21 cellular contexts compared by ENCODE assay signal in genomic region chr5:180399391-180399790, GRCh38. TPM values are rescaled to one million over a fixed set of nuclear protein-coding genes. Genes with fewer than 3 reads are reported as not detected.
A peak's percentile ranks its signal among the peaks of the same experiment; 100 is the strongest.
DNase-seq lines count a peak whose midpoint lies in the region; ATAC-seq, FAIRE-seq and TF ChIP-seq lines count a peak whose summit lies in the region.
"Had no signal": no experiment of that assay in that cellular context is flagged by ENCODE, and none has a peak within 500 bp of the region (broad histone marks: within the 10 kb centered on the region; RNA-seq: fewer than 3 reads in every experiment).

No MANE protein-coding gene starts in this region.

- no peak overlapping the region for H3K4me3 Mint-ChIP-seq in CD8-positive, alpha-beta memory T cell
- H3K4me3 Mint-ChIP-seq: B cell; CD4-positive, CD25-positive, alpha-beta regulatory T cell had no signal

- no peaks in the 10 kb centered on the region for H3K36me3 Mint-ChIP-seq in CD8-positive, alpha-beta memory T cell
- H3K36me3 Mint-ChIP-seq: CD4-positive, CD25-positive, alpha-beta regulatory T cell had no signal

- H3K9me3 ChIP-seq in K562 (replicated peaks; ENCODE audit: control insufficient read depth, insufficient read depth, low read depth, low read length) (no peaks in the 10 kb centered on the region), upper lobe of right lung (no peaks in the 10 kb centered on the region), left lung (peaks cover 0 to 3% of the 10 kb centered on the region in 2 donors)
- H3K9me3 ChIP-seq in CD8-positive, alpha-beta memory T cell (ENCODE audit: low read length) = no peaks in the 10 kb centered on the region
- H3K9me3 ChIP-seq: HAP-1 had no signal

- H3K4me1 Mint-ChIP-seq in CD8-positive, alpha-beta memory T cell = no peaks in the 10 kb centered on the region
- H3K4me1 Mint-ChIP-seq: B cell; CD4-positive, CD25-positive, alpha-beta regulatory T cell had no signal

- H3K79me2 ChIP-seq in K562 (ENCODE audit: control insufficient read depth, insufficient read depth, low read length) = no peaks in the 10 kb centered on the region

- no peak for TF ChIP-seq POLR2A in K562 (conservative IDR thresholded peaks at IDR 0.05)

- ATAC-seq in K562 (peak; percentile 48), upper lobe of right lung (no peak), left lung (no peak)

- CTCF ChIA-PET in K562 (lab: Yijun Ruan, JAX; ENCODE audit: low intra/inter-chr PET ratio) = no interaction called here
- CTCF ChIA-PET in CD8-positive, alpha-beta memory T cell (lab: Charles Lee) = interaction anchor here (1.8 kb wide), 1 partner anchor 9 kb away, joined by 5 read pairs; no protein-coding TSS in a partner anchor

- H3K36me3 ChIP-seq in K562 (ENCODE audit: control insufficient read depth, insufficient read depth, low read length) (no peaks in the 10 kb centered on the region), upper lobe of right lung (no peaks in the 10 kb centered on the region), left lung (no peaks in the 10 kb centered on the region)
- no peaks in the 10 kb centered on the region for H3K36me3 ChIP-seq in CD8-positive, alpha-beta memory T cell (ENCODE audit: insufficient read depth, low read length)
- H3K36me3 ChIP-seq: HAP-1 had no signal

- no peak overlapping the region for H3K4me2 ChIP-seq in K562 (ENCODE audit: insufficient read depth, low read length)

- H3K27ac ChIP-seq in K562 (ENCODE audit: extremely low read depth, low read depth, low read length) (no peak overlapping the region; the same call in 2 of the 3 replicates), upper lobe of right lung (no peak overlapping the region), left lung (no peak overlapping the region)
- no peak overlapping the region for H3K27ac ChIP-seq in CD8-positive, alpha-beta memory T cell (ENCODE audit: low read depth, low read length)

- no peaks in the 10 kb centered on the region; the same call in 1 of the 2 replicates for H4K20me1 ChIP-seq in K562 (replicated peaks; ENCODE audit: control insufficient read depth, insufficient read depth, low read length)

- POLR2A ChIA-PET in K562 (lab: Yijun Ruan, JAX) = interaction anchor here (0.8 kb wide), 1 partner anchor 75 kb away, joined by 3 read pairs; no protein-coding TSS in a partner anchor
- POLR2A ChIA-PET in CD8-positive, alpha-beta memory T cell (lab: Charles Lee) = no interaction called here

- no peak for FAIRE-seq in K562 (lab: Jason Lieb, UNC)
- FAIRE-seq: G401.6, GM12891 had no signal

- intact Hi-C loops in K562 (cut with micrococcal nuclease) (no loop called here), upper lobe of right lung (cut with DNase I) (no loop called here), left lung (cut with DNase I) (no loop called here)

- TF ChIP-seq CTCF in GM13977 (IDR thresholded peaks at IDR 0.05; ENCODE audit: extremely low read depth, insufficient read depth, missing control alignments) (no peak), K562 (IDR thresholded peaks at IDR 0.05 in 2 of 3, conservative IDR thresholded peaks at IDR 0.05 in 1 of 3; ENCODE audit: insufficient read depth in 2 of 3, low read depth in 1 of 3, low read length in 3 of 3) (no peak), upper lobe of right lung (IDR thresholded peaks at IDR 0.05) (no peak), left lung (IDR thresholded peaks at IDR 0.05) (no peak)

- no peaks in the 10 kb centered on the region for H3K9me1 ChIP-seq in K562 (ENCODE audit: control insufficient read depth, insufficient read depth, low read length)

- DNase-seq in GM13977 (ENCODE audit: low spot score) = peak; percentile 7
- peak; percentile 22 to 43 (median 28) for DNase-seq in K562 (ENCODE audit: extremely low read depth in 1 of 4, low spot score in 3 of 4)
- DNase-seq in mesenteric fat pad (ENCODE audit: low spot score) = peak; percentile 62
- DNase-seq in upper lobe of right lung = peak; percentile 51
- no peak for DNase-seq in activated CD8-positive, alpha-beta memory T cell treated with anti-CD3 and anti-CD28 coated beads, Interleukin-2, amount 50 U/mL, for 4 hours
- no peak for DNase-seq in CD8-positive, alpha-beta memory T cell
- no peak for DNase-seq in left lung
- DNase-seq: Calu3; CD4-positive, CD25-positive, alpha-beta regulatory T cell; DMS79; KBM-7; NCI-H1048; NCI-H1436 treated with DMSO at 0.1 percent for 48 hours; NCI-H2081; NCI-H748 treated with DMSO at 0.1 percent for 48 hours; RPMI8226; SIG-M5 had no signal

- H3K4me1 ChIP-seq in K562 (replicated peaks in 1 of 2; ENCODE audit: control insufficient read depth in 2 of 2, insufficient read depth in 2 of 2, low read length in 2 of 2) = no peaks in the 10 kb centered on the region; a peak in 1 of 5 replicates
- no peaks in the 10 kb centered on the region for H3K4me1 ChIP-seq in upper lobe of right lung
- H3K4me1 ChIP-seq in CD8-positive, alpha-beta memory T cell (ENCODE audit: insufficient read depth, low read length) = no peaks in the 10 kb centered on the region
- no peaks in the 10 kb centered on the region for H3K4me1 ChIP-seq in left lung
- H3K4me1 ChIP-seq: HAP-1 had no signal

- WGBS in K562 (ENCODE audit: insufficient coverage, low coverage, missing lambda C conversion rate) = 4% methylated on average over 12 of the region's 12 CpGs

- peak overlapping the region in 1 of 2 experiments; percentile 26; a peak in 1 of 4 replicates for H3K9ac ChIP-seq in K562 (ENCODE audit: insufficient read depth in 1 of 2, low read depth in 2 of 2, low read length in 2 of 2)

- no peak for TF ChIP-seq RAD21 in K562 (CRISPR knock-in tag; conservative IDR thresholded peaks at IDR 0.05 in 1 of 2, IDR thresholded peaks at IDR 0.05 in 1 of 2)

- H3K4me3 ChIP-seq in K562 (no peak overlapping the region), upper lobe of right lung (no peak overlapping the region), left lung (no peak overlapping the region)
- H3K4me3 ChIP-seq in CD8-positive, alpha-beta memory T cell (ENCODE audit: low read length) = no peak overlapping the region
- H3K4me3 ChIP-seq: HAP-1 had no signal

- 0 out of 2 replicates have a peak overlapping the region, but pooled peaks have one; percentile 45 for H2AFZ ChIP-seq in K562 (ENCODE audit: low read depth, low read length)

- peaks cover 16 to 45% of the 10 kb centered on the region in 2 donors for H3K27me3 Mint-ChIP-seq in CD8-positive, alpha-beta memory T cell

- BruUV-seq in K562 (replicated peaks; lab: Mats Ljungman, UMichigan) = no TSS peak

- no peak for TF ChIP-seq EP300 in K562 (IDR thresholded peaks at IDR 0.05; ENCODE audit: low read length)

- H3K27ac Mint-ChIP-seq in CD8-positive, alpha-beta memory T cell = no peak overlapping the region
- H3K27ac Mint-ChIP-seq: B cell; CD4-positive, CD25-positive, alpha-beta regulatory T cell had no signal

- in situ Hi-C loops in GM13977 (cut with MboI; ENCODE audit: low pct_unique_long_range_greater_than_20kb, low sequenced_read_pairs, unreplicated experiment) (no loop called here), K562 (cut with MboI) (no loop called here)

- peaks cover 0 to 4% (median 0%) of the 10 kb centered on the region in 5 donors for H3K9me3 Mint-ChIP-seq in CD8-positive, alpha-beta memory T cell

- peaks cover 52 to 83% of the 10 kb centered on the region in 2 experiments for H3K27me3 ChIP-seq in K562 (ENCODE audit: control insufficient read depth in 2 of 2, insufficient read depth in 2 of 2, low read length in 2 of 2)
- no peaks in the 10 kb centered on the region for H3K27me3 ChIP-seq in upper lobe of right lung
- H3K27me3 ChIP-seq in CD8-positive, alpha-beta memory T cell (ENCODE audit: insufficient read depth, low read length, poor library complexity, severe bottlenecking) = no peaks in the 10 kb centered on the region
- H3K27me3 ChIP-seq in left lung = no peaks in the 10 kb centered on the region

TF ChIP-seq in K562, 482 proteins besides CTCF, POLR2A, EP300 and RAD21 (continues in another document):
- TF ChIP-seq ZNF79 (CRISPR knock-in tag; IDR thresholded peaks at IDR 0.05; ENCODE audit: low read depth) (no peak), PHF21A (IDR thresholded peaks at IDR 0.05; ENCODE audit: borderline replicate concordance, low read depth) (no peak), STAG1 (CRISPR knock-in tag; IDR thresholded peaks at IDR 0.05; ENCODE audit: borderline replicate concordance) (no peak), CHD2 (IDR thresholded peaks at IDR 0.05; ENCODE audit: low read depth, low read length) (peak; percentile 33; the same call in 1 of the 2 replicates), E2F6 (IDR thresholded peaks at IDR 0.05; ENCODE audit: borderline replicate concordance in 1 of 2, extremely low read depth in 1 of 2, insufficient read depth in 1 of 2, insufficient read length in 1 of 2, low read depth in 1 of 2, low read length in 1 of 2, poor library complexity in 1 of 2, severe bottlenecking in 1 of 2) (peak in 1 of 2 experiments; percentile 77)

RNA-seq across cellular contexts. Expression of gene GFPT2, which starts 46.3 kb away (rescaled TPM):
- 0.14 TPM in 1 of 2 replicates, not detected in the other for total RNA-seq in K562 (2011; cell fraction: chromatin; rRNA removed; ENCODE audit: low replicate concordance)
- total RNA-seq in K562 (2011; cell fraction: nucleolus; rRNA removed) = 0.50 TPM in 1 of 2 replicates, not detected in the other
- not detected in 2 replicates for total RNA-seq in K562 (2011; cell fraction: nucleoplasm; rRNA removed)
- total RNA-seq in K562 (2014; rRNA removed) (not detected in 2 replicates), K562 (2014; rRNA removed; fragmentation: Illumina TruSeq; extraction: Trizol) (0.13 TPM in 1 of 2 replicates, not detected in the other), K562 (2015; rRNA removed; fragmentation: Illumina TruSeq; extraction: Trizol) (not detected in 2 replicates), K562 (2021) (0.07 and 0.09 TPM in 2 replicates), mesenteric fat pad (187 TPM), upper lobe of right lung (20.4 TPM), left lung (10 to 100 TPM; 13.5 to 17.6 TPM)
- polyA plus RNA-seq in K562 (2011; rRNA removed) (0.14 TPM in 1 of 2 replicates, not detected in the other), K562 (2014; fragmentation: Illumina TruSeq; extraction: Trizol) (not detected in 2 replicates), K562 (2014; fragmentation: Nextera tagmentation; extraction: Ambion mirVana) (under 1 TPM in 1 of 2 experiments, not detected in 1; 0.08 TPM), K562 (2014; rRNA removed) (not detected in 2 replicates)
- 0.01 and 0.07 TPM in 2 replicates for polyA plus RNA-seq in K562 (2011; cell fraction: cytosol; rRNA removed)
- polyA plus RNA-seq in K562 (2011; cell fraction: nucleus; rRNA removed) = 0.18 TPM in 1 of 2 replicates, not detected in the other
- polyA plus RNA-seq in K562 (2012) = 0.12 TPM in 1 of 2 replicates, not detected in the other
- polyA minus RNA-seq in K562 (2011; rRNA and poly(A)+ RNA removed) = 0.39 TPM in 1 of 2 replicates, not detected in the other
- not detected in 2 replicates for polyA minus RNA-seq in K562 (2011; cell fraction: cytosol; rRNA and poly(A)+ RNA removed)
- polyA minus RNA-seq in K562 (2011; cell fraction: nucleus; rRNA and poly(A)+ RNA removed) = 0.54 TPM in 1 of 2 replicates, not detected in the other
- 1 to 10 TPM; 1.7 to 1.9 TPM for total RNA-seq in CD8-positive, alpha-beta memory T cell
- polyA plus RNA-seq in CD8-positive, alpha-beta memory T cell = 0.41 TPM
- total RNA-seq: Calu3; CD4-positive, CD25-positive, alpha-beta regulatory T cell had no signal

Comparison
In these comparisons a context has a peak if more than half of its experiments do, and no peak if none do; other contexts are left out.
1. DNase-seq: peak in GM13977 (single experiment), K562 (4 of 4), mesenteric fat pad (single experiment) and upper lobe of right lung (single experiment); none in activated CD8-positive, alpha-beta memory T cell treated with anti-CD3 and anti-CD28 coated beads, Interleukin-2, amount 50 U/mL, for 4 hours (single experiment), CD8-positive, alpha-beta memory T cell (0 of 5) and left lung (0 of 2).